ENCODE assay signal across 24 cellular contexts in genomic region chr3:119318871-119319270, GRCh38. TPM values are rescaled to one million over a fixed set of nuclear protein-coding genes. Genes with fewer than 3 reads are reported as not detected.
DNase-seq lines count a peak whose midpoint lies in the region; ATAC-seq and TF ChIP-seq lines count a peak whose summit lies in the region.
"Had no signal": no experiment of that assay in that cellular context is flagged by ENCODE, and none has a peak within 500 bp of the region (broad histone marks: within the 10 kb centered on the region; RNA-seq: fewer than 3 reads in every experiment).

No MANE protein-coding gene starts in this region.

- no peaks in the 10 kb centered on the region for H3K4me1 Mint-ChIP-seq in Calu3 (ENCODE audit: low read depth, unreplicated experiment)

- no peak for ATAC-seq in GM21515 (IDR thresholded peaks at IDR 0.05; ENCODE audit: unreplicated experiment)

- CTCF ChIA-PET in Calu3 (lab: Charles Lee) = no interaction called here

- intact Hi-C loops in Calu3 (cut with micrococcal nuclease; ENCODE audit: unreplicated experiment) = no loop called here

- H3K4me3 ChIP-seq in cardiac fibroblast (replicated peaks in 1 of 2; ENCODE audit: low read depth in 2 of 2, low read length in 2 of 2) = no peak overlapping the region
- H3K4me3 ChIP-seq: ascending aorta, coronary artery, neural progenitor cell, vagina had no signal

- no TSS peak for BruUV-seq in Calu3 (replicated peaks; lab: Mats Ljungman, UMichigan)

- H3K27ac Mint-ChIP-seq in Calu3 (ENCODE audit: unreplicated experiment) = no peak overlapping the region
- H3K27ac Mint-ChIP-seq: activated CD4-positive, alpha-beta memory T cell treated with anti-CD3 and anti-CD28 coated beads for 36 hours; activated naive CD4-positive, alpha-beta T cell treated with anti-CD3 and anti-CD28 coated beads, Interleukin-2, amount 10 ng/mL, durations not matched to agents 7 days and 5 days; activated T-cell treated with anti-CD3 and anti-CD28 coated beads, Interleukin-2, amount 50 U/mL, for 24 hours; CD4-positive, alpha-beta T cell; neural progenitor cell had no signal

- no peak for TF ChIP-seq CTCF in cardiac fibroblast (IDR thresholded peaks at IDR 0.05; ENCODE audit: low read depth, low read length)
- TF ChIP-seq CTCF in Calu3 (IDR thresholded peaks at IDR 0.05; ENCODE audit: unreplicated experiment) = no peak

- peak; percentile 47 for DNase-seq in AG20443 (ENCODE audit: low spot score)
- peak; percentile 34 for DNase-seq in NCI-H1694 treated with DMSO at 0.1 percent for 48 hours (lab: John Stamatoyannopoulos, UW)
- peak; percentile 35 to 62 for DNase-seq in cardiac fibroblast (ENCODE audit: low read depth in 2 of 2)
- DNase-seq in iris pigment epithelial cell (ENCODE audit: low read depth) = peak; percentile 91
- no peak for DNase-seq in activated CD8-positive, alpha-beta memory T cell treated with anti-CD3 and anti-CD28 coated beads, Interleukin-2, amount 50 U/mL, for 4 hours
- DNase-seq in Calu3 = no peak
- DNase-seq in iPS-NIHi7 (ENCODE audit: extremely low spot score) = no peak
- DNase-seq: activated CD4-positive, alpha-beta memory T cell treated with anti-CD3 and anti-CD28 coated beads for 36 hours; activated naive CD4-positive, alpha-beta T cell treated with anti-CD3 and anti-CD28 coated beads, Interleukin-2, amount 10 ng/mL, durations not matched to agents 7 days and 5 days; activated T-cell treated with anti-CD3 and anti-CD28 coated beads, Interleukin-2, amount 50 U/mL, for 24 hours; CD4-positive, alpha-beta T cell; GOT3; Karpas-422; NCI-H1092; NCI-H2081 treated with DMSO at 0.1 percent for 48 hours; NCI-H526; SHP77 treated with DMSO at 0.1 percent for 48 hours; stimulated activated CD8-positive, alpha-beta memory T cell treated with anti-CD3 and anti-CD28 coated beads, Interleukin-4, amount 100 ng/mL, for 48 hours; T-helper 2 cell had no signal

- H3K36me3 Mint-ChIP-seq in Calu3 (ENCODE audit: insufficient read depth, unreplicated experiment) = peaks cover 21% of the 10 kb centered on the region
- H3K36me3 Mint-ChIP-seq: activated naive CD4-positive, alpha-beta T cell treated with anti-CD3 and anti-CD28 coated beads, Interleukin-2, amount 10 ng/mL, durations not matched to agents 7 days and 5 days; neural progenitor cell had no signal

- H3K4me3 Mint-ChIP-seq in Calu3 (ENCODE audit: low read depth, unreplicated experiment) = no peak overlapping the region
- H3K4me3 Mint-ChIP-seq: activated CD4-positive, alpha-beta memory T cell treated with anti-CD3 and anti-CD28 coated beads for 36 hours; activated naive CD4-positive, alpha-beta T cell treated with anti-CD3 and anti-CD28 coated beads, Interleukin-2, amount 10 ng/mL, durations not matched to agents 7 days and 5 days; activated T-cell treated with anti-CD3 and anti-CD28 coated beads, Interleukin-2, amount 50 U/mL, for 24 hours; CD4-positive, alpha-beta T cell; neural progenitor cell had no signal

- no peaks in the 10 kb centered on the region for H3K27me3 Mint-ChIP-seq in Calu3 (ENCODE audit: unreplicated experiment)
- H3K27me3 Mint-ChIP-seq: activated CD4-positive, alpha-beta memory T cell treated with anti-CD3 and anti-CD28 coated beads for 36 hours; activated T-cell treated with anti-CD3 and anti-CD28 coated beads, Interleukin-2, amount 50 U/mL, for 24 hours; CD4-positive, alpha-beta T cell had no signal

- no peaks in the 10 kb centered on the region for H3K9me3 Mint-ChIP-seq in Calu3 (ENCODE audit: low read depth, unreplicated experiment)
- H3K9me3 Mint-ChIP-seq: activated CD4-positive, alpha-beta memory T cell treated with anti-CD3 and anti-CD28 coated beads for 36 hours; activated naive CD4-positive, alpha-beta T cell treated with anti-CD3 and anti-CD28 coated beads, Interleukin-2, amount 10 ng/mL, durations not matched to agents 7 days and 5 days; activated T-cell treated with anti-CD3 and anti-CD28 coated beads, Interleukin-2, amount 50 U/mL, for 24 hours; CD4-positive, alpha-beta T cell; neural progenitor cell had no signal

RNA-seq across cellular contexts. Expression of gene ARHGAP31, which starts 24.7 kb away (rescaled TPM):
- 0.07 and 0.52 TPM in 2 replicates for total RNA-seq in Calu3 (2022)

Comparison
In these comparisons a context has a peak if more than half of its experiments do, and no peak if none do; other contexts are left out.
1. DNase-seq: peak in AG20443 (single experiment), NCI-H1694 treated with DMSO at 0.1 percent for 48 hours (single experiment), cardiac fibroblast (2 of 2) and iris pigment epithelial cell (single experiment); none in activated CD8-positive, alpha-beta memory T cell treated with anti-CD3 and anti-CD28 coated beads, Interleukin-2, amount 50 U/mL, for 4 hours (single experiment), Calu3 (single experiment) and iPS-NIHi7 (single experiment).